In the genomic region with DNA sequence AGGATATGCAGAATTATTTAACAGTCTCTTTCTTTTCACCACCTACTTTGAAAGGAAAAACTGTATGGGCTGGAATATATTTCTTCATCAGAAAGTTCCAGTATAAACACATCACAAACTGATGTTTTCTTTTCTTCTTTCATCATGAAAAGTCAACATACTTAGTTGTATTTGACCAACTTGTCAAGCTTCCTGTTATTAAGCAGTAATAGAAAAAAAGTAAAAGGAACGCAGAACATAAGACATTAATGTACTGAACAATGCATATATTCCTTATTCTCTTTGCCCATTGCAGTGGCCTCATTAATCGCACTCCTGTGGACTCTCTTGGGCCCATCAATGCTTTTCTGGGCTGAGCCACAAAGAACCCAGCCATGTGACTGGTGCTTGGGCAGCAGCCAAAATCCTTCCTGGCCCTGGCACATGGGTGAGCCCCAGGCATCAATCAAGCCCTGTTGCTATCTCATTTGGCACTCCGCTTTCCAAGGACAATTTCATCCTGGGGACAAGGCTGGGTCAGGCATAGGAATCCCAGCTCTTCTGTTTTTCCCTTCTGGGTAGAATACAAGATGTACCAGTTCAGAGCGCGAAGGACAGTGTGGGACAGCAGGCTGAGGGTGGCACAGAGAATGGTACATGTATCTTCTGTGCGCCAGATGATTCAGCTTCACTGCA, we compare ENCODE assay signal across 14 cellular contexts. TPM values are rescaled to one million over a fixed set of nuclear protein-coding genes. Genes with fewer than 3 reads are reported as not detected.
DNase-seq lines count a peak whose midpoint lies in the region; ATAC-seq, FAIRE-seq and TF ChIP-seq lines count a peak whose summit lies in the region.
"Had no signal": no experiment of that assay in that cellular context is flagged by ENCODE, and none has a peak within 500 bp of the region (broad histone marks: within the 10 kb centered on the region; RNA-seq: fewer than 3 reads in every experiment).

No MANE protein-coding gene starts in this region.

- H3K9ac ChIP-seq in SK-N-SH, result no peak overlapping the region

- intact Hi-C loops in left cardiac atrium (cut with DNase I) (loop anchor here in 1 of 2 donors (5.0 kb wide), 1 partner anchor 41 kb away; a partner anchor contains a TSS), gastrocnemius medialis (cut with DNase I; ENCODE audit: low total_unique reads) (loop anchor here (10.0 kb wide), 1 partner anchor 1163 kb away; no protein-coding TSS in a partner anchor)

- H3K4me1 ChIP-seq in SK-N-SH (ENCODE audit: control insufficient read depth in 1 of 2, insufficient read depth in 2 of 2, low read depth in 1 of 2, low read length in 1 of 2) (peaks cover 9 to 19% of the 10 kb centered on the region in 2 experiments; a peak in 3 of 4 replicates), gastrocnemius medialis (peaks cover 46 to 70% of the 10 kb centered on the region in 2 donors)

- 92% methylated on average over 6 of the region's 6 CpGs for WGBS in SK-N-SH (ENCODE audit: low lambda C conversion rate)

- H3K4me3 ChIP-seq in SK-N-SH (ENCODE audit: low read depth in 2 of 2, low read length in 1 of 2) (no peak overlapping the region), gastrocnemius medialis (no peak overlapping the region)
- H3K4me3 ChIP-seq: ovary had no signal

- no peak for TF ChIP-seq RAD21 in SK-N-SH (IDR thresholded peaks at IDR 0.05; ENCODE audit: low read length)

- H3K9me2 ChIP-seq in SK-N-SH, result no peaks in the 10 kb centered on the region

- no peak for TF ChIP-seq CTCF in SK-N-SH (IDR thresholded peaks at IDR 0.05)
- no peak for TF ChIP-seq CTCF in gastrocnemius medialis (IDR thresholded peaks at IDR 0.05 in 4 of 5, conservative IDR thresholded peaks at IDR 0.05 in 1 of 5)

- H3F3A ChIP-seq in SK-N-SH (replicated peaks; ENCODE audit: insufficient read depth), result peaks cover 4% of the 10 kb centered on the region

- peaks cover 16 to 20% of the 10 kb centered on the region in 2 experiments for H3K36me3 ChIP-seq in SK-N-SH (replicated peaks in 1 of 2; ENCODE audit: control insufficient read depth in 1 of 2, insufficient read depth in 2 of 2, low read length in 1 of 2)
- H3K36me3 ChIP-seq in gastrocnemius medialis, result no peaks in the 10 kb centered on the region
- H3K36me3 ChIP-seq: ovary had no signal

- H3K4me2 ChIP-seq in SK-N-SH, result no peak overlapping the region

- TF ChIP-seq POLR2A in gastrocnemius medialis (IDR thresholded peaks at IDR 0.05) (no peak), GM12892 (IDR thresholded peaks at IDR 0.05; ENCODE audit: low read depth, low read length) (no peak)

- FAIRE-seq in GM12892 (lab: Jason Lieb, UNC), result no peak
- FAIRE-seq: RCC 7860 had no signal

- no peaks in the 10 kb centered on the region for H4K20me1 ChIP-seq in SK-N-SH (ENCODE audit: insufficient read depth)

- no peak overlapping the region for H2AFZ ChIP-seq in SK-N-SH (ENCODE audit: low read depth)

- TF ChIP-seq EP300 in SK-N-SH (IDR thresholded peaks at IDR 0.05; ENCODE audit: borderline replicate concordance in 1 of 2, low read depth in 1 of 2, low read length in 1 of 2), result peak in 1 of 2 experiments; percentile 24; a peak in 1 of 4 replicates

- H3K27me3 ChIP-seq in SK-N-SH (ENCODE audit: insufficient read depth) (no peaks in the 10 kb centered on the region), gastrocnemius medialis (no peaks in the 10 kb centered on the region)
- H3K27me3 ChIP-seq: ovary had no signal

- in situ Hi-C loops in gastrocnemius medialis (cut with MboI; ENCODE audit: low sequenced_read_pairs in 4 of 4), result loop anchor here in 1 of 4 donors (25.0 kb wide), 1 partner anchor 1161 kb away; no protein-coding TSS in a partner anchor

- DNase-seq in M059J (ENCODE audit: low read depth) (peak; percentile 8), SK-N-SH (peak; percentile 59), left cardiac atrium (peak; percentile 76), gastrocnemius medialis (peak; percentile 86 to 90), T-helper 9 cell (no peak), GM12892 (ENCODE audit: insufficient read length) (no peak), NCI-H2196 (lab: John Stamatoyannopoulos, UW; ENCODE audit: unreplicated experiment) (no peak)
- DNase-seq: activated CD8-positive, alpha-beta memory T cell treated with anti-CD3 and anti-CD28 coated beads, Interleukin-2, amount 10 ng/mL, durations not matched to agents 7 days and 5 days; CD4-positive, alpha-beta T cell; NCI-H1930; ovary; stimulated activated CD4-positive, alpha-beta T cell treated with anti-CD3 and anti-CD28 coated beads, Interleukin-2, amount 100 ng/mL, for 48 hours; stimulated activated naive CD4-positive, alpha-beta T cell treated with Interleukin-2 at 50 U/mL for 16 hours had no signal

- CTCF ChIA-PET in SK-N-SH (lab: Yijun Ruan, JAX), result interaction anchor here (0.5 to 1.3 kb wide), 2 partner anchors 15 to 43 kb away, joined by 3 to 4 read pairs; no protein-coding TSS in a partner anchor

- peak; percentile 86 to 88 for ATAC-seq in left cardiac atrium
- peak; percentile 95 to 96 for ATAC-seq in gastrocnemius medialis
- ATAC-seq: activated CD8-positive, alpha-beta memory T cell treated with anti-CD3 and anti-CD28 coated beads, Interleukin-2, amount 10 ng/mL, durations not matched to agents 7 days and 5 days had no signal

- POLR2A ChIA-PET in SK-N-SH (lab: Yijun Ruan, JAX), result no interaction called here

- H3K27ac ChIP-seq in SK-N-SH (ENCODE audit: low read depth in 2 of 2, low read length in 1 of 2), result peak overlapping the region in 1 of 2 experiments; percentile 56; a peak in 2 of 4 replicates
- peak overlapping the region; percentile 82 to 96 (median 88) for H3K27ac ChIP-seq in gastrocnemius medialis
- H3K27ac ChIP-seq: ovary had no signal

- H3K9me3 ChIP-seq in SK-N-SH (no peaks in the 10 kb centered on the region), gastrocnemius medialis (no peaks in the 10 kb centered on the region)
- H3K9me3 ChIP-seq: ovary had no signal

- no peaks in the 10 kb centered on the region for H3K79me2 ChIP-seq in SK-N-SH (ENCODE audit: insufficient read depth)

TF ChIP-seq in SK-N-SH, 30 proteins besides CTCF, POLR2A, EP300 and RAD21 (continues in another document):
- TF ChIP-seq TEAD4 (IDR thresholded peaks at IDR 0.05; ENCODE audit: borderline replicate concordance, insufficient read depth) (no peak), FOXM1 (IDR thresholded peaks at IDR 0.05; ENCODE audit: low read depth) (no peak), FOXJ3 (CRISPR knock-in tag; IDR thresholded peaks at IDR 0.05) (no peak), NRF1 (IDR thresholded peaks at IDR 0.05; ENCODE audit: low read depth, low read length) (no peak), TCF12 (IDR thresholded peaks at IDR 0.05) (no peak), SIN3A (IDR thresholded peaks at IDR 0.05; ENCODE audit: borderline replicate concordance, low read depth, low read length) (no peak), EZH2phosphoT487 (IDR thresholded peaks at IDR 0.05; ENCODE audit: borderline replicate concordance, low read depth) (no peak), JUND (IDR thresholded peaks at IDR 0.05) (no peak), RXRA (IDR thresholded peaks at IDR 0.05; ENCODE audit: borderline replicate concordance, low read depth) (no peak), MEF2A (IDR thresholded peaks at IDR 0.05; ENCODE audit: borderline replicate concordance, low read depth) (no peak), FOSL2 (IDR thresholded peaks at IDR 0.05; ENCODE audit: borderline replicate concordance, low read depth) (no peak), NFIC (IDR thresholded peaks at IDR 0.05; ENCODE audit: borderline replicate concordance) (0 out of 2 replicates have a peak, but pooled peaks have one; percentile 28), GABPA (IDR thresholded peaks at IDR 0.05; ENCODE audit: low read depth) (no peak), RCOR1 (IDR thresholded peaks at IDR 0.05; ENCODE audit: low read length) (0 out of 2 replicates have a peak, but pooled peaks have one; percentile 51), GATA2 (CRISPR knock-in tag; IDR thresholded peaks at IDR 0.05) (no peak), POLR2AphosphoS5 (IDR thresholded peaks at IDR 0.05; ENCODE audit: low read depth, low read length) (no peak), SMC3 (IDR thresholded peaks at IDR 0.05; ENCODE audit: low read depth, low read length) (no peak), RFX5 (IDR thresholded peaks at IDR 0.05; ENCODE audit: low read length) (no peak)
- TF ChIP-seq, protein P1, sequence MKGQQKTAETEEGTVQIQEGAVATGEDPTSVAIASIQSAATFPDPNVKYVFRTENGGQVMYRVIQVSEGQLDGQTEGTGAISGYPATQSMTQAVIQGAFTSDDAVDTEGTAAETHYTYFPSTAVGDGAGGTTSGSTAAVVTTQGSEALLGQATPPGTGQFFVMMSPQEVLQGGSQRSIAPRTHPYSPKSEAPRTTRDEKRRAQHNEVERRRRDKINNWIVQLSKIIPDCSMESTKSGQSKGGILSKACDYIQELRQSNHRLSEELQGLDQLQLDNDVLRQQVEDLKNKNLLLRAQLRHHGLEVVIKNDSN (IDR thresholded peaks at IDR 0.05; ENCODE audit: borderline replicate concordance, low read depth), result peak; percentile 53; the same call in 1 of the 2 replicates
- TF ChIP-seq, protein P2, sequence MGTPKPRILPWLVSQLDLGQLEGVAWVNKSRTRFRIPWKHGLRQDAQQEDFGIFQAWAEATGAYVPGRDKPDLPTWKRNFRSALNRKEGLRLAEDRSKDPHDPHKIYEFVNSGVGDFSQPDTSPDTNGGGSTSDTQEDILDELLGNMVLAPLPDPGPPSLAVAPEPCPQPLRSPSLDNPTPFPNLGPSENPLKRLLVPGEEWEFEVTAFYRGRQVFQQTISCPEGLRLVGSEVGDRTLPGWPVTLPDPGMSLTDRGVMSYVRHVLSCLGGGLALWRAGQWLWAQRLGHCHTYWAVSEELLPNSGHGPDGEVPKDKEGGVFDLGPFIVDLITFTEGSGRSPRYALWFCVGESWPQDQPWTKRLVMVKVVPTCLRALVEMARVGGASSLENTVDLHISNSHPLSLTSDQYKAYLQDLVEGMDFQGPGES (IDR thresholded peaks at IDR 0.05; ENCODE audit: low read depth, low read length), result no peak
- TF ChIP-seq, protein P3, sequence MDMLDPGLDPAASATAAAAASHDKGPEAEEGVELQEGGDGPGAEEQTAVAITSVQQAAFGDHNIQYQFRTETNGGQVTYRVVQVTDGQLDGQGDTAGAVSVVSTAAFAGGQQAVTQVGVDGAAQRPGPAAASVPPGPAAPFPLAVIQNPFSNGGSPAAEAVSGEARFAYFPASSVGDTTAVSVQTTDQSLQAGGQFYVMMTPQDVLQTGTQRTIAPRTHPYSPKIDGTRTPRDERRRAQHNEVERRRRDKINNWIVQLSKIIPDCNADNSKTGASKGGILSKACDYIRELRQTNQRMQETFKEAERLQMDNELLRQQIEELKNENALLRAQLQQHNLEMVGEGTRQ (IDR thresholded peaks at IDR 0.05; ENCODE audit: borderline replicate concordance, low read depth, low read length), result no peak; the same call in 1 of the 2 replicates

RNA-seq across cellular contexts. Expression of a gene that starts 42.3 kb away (rescaled TPM):
- 5.5 and 11.0 TPM in 2 replicates for total RNA-seq in M059J (2014; rRNA removed; shearing (Covaris generic))
- polyA plus RNA-seq in SK-N-SH (2012; rRNA removed), result 10.5 and 13.8 TPM in 2 replicates
- 12.5 and 12.6 TPM in 2 replicates for polyA plus RNA-seq in SK-N-SH (2012; cell fraction: cytosol; rRNA removed)
- 9.5 and 18.9 TPM in 2 replicates for polyA plus RNA-seq in SK-N-SH (2012; cell fraction: nucleus; rRNA removed)
- total RNA-seq in left cardiac atrium (10 to 100 TPM in 1 of 2 donors, 1 to 10 TPM in 1; 9.5 to 14.1 TPM), gastrocnemius medialis (10 to 100 TPM; 22.2 to 47.7 (median 33.5) TPM)
- not detected for polyA plus RNA-seq in GM12892 (2012; ENCODE audit: missing spikeins)
- total RNA-seq: CD4-positive, alpha-beta T cell had no signal

Comparison
In these comparisons a context has a peak if more than half of its experiments do, and no peak if none do; other contexts are left out.
1. DNase-seq: peak in M059J (single experiment), SK-N-SH (single experiment), left cardiac atrium (single experiment) and gastrocnemius medialis (2 of 2); none in T-helper 9 cell (single experiment), GM12892 (single experiment) and NCI-H2196 (single experiment).